ENCODE assay signal across 26 cellular contexts in the genomic region with DNA sequence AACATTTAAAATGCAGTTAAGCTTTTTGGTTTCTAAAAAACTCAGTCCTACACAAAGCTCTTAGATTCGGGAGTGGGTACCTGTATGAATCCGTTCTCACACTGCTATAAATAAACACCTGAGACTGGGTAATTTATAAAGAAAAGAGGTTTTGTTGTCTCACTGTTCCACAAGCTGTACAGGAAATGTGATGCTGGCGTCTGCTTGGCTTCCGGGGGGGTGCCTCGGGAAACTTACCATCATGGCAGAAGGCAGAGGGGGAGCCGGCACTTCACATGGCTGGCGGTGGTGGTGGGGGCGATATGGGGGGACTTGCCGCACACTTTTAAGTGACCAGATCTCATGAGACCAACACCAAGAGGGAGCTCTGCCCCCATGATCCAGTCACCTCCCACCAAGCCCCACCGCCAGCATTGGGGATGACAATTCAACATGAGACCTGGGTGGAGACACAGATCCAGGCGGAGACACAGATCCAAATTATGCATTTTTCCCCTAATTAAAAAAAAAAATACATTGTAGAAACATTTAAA.
"Had no signal": no experiment of that assay in that cellular context is flagged by ENCODE, and none has a peak within 500 bp of the region (broad histone marks: within the 10 kb centered on the region; RNA-seq: fewer than 3 reads in every experiment).

No MANE protein-coding gene starts in this region.

- H2AFZ ChIP-seq: parathyroid adenoma had no signal

- H3K27ac ChIP-seq: esophagus muscularis mucosa, neutrophil, parathyroid adenoma, skin epidermis, tibial artery, VCaP had no signal

- FAIRE-seq: colon, frontal cortex had no signal

- H3K4me1 Mint-ChIP-seq: activated naive CD4-positive, alpha-beta T cell treated with anti-CD3 and anti-CD28 coated beads, Interleukin-2, amount 50 U/mL, for 24 hours; memory B cell; stimulated activated naive CD8-positive, alpha-beta T cell treated with anti-CD3 and anti-CD28 coated beads, Interleukin-15, amount 100 ng/mL, for 72 hours had no signal

- H3K9me3 Mint-ChIP-seq: activated naive CD4-positive, alpha-beta T cell treated with anti-CD3 and anti-CD28 coated beads, Interleukin-2, amount 50 U/mL, for 24 hours; activated T-cell treated with anti-CD3 and anti-CD28 coated beads, Interleukin-2, amount 50 U/mL, for 72 hours; brain; natural killer cell treated with Interleukin-12 subunit alpha and Interleukin-12 subunit beta and Interleukin-15 and Interleukin-18, amount 100 ng/mL, for 72 hours; stimulated activated effector memory CD8-positive, alpha-beta T cell treated with anti-CD3 and anti-CD28 coated beads, Interleukin-12 subunit alpha, Interleukin-12 subunit beta, amount 100 ng/mL, for 72 hours; stimulated activated naive CD8-positive, alpha-beta T cell treated with anti-CD3 and anti-CD28 coated beads, Interleukin-15, amount 100 ng/mL, for 72 hours; T-helper 2 cell treated with Interferon-gamma antibody and Interleukin-4, amounts not matched to agents 5 μg/mL and 100 μg/mL, for 36 hours had no signal

- H3K4me3 ChIP-seq: esophagus muscularis mucosa, skin epidermis, tibial artery had no signal

- H3K36me3 ChIP-seq: neutrophil, tibial artery had no signal

- H3K27me3 Mint-ChIP-seq: brain had no signal

- H3K79me2 ChIP-seq: parathyroid adenoma had no signal

- H3K27ac Mint-ChIP-seq: activated naive CD4-positive, alpha-beta T cell treated with anti-CD3 and anti-CD28 coated beads, Interleukin-2, amount 50 U/mL, for 24 hours; activated T-cell treated with anti-CD3 and anti-CD28 coated beads, Interleukin-2, amount 50 U/mL, for 72 hours; memory B cell; natural killer cell treated with Interleukin-12 subunit alpha and Interleukin-12 subunit beta and Interleukin-15 and Interleukin-18, amount 100 ng/mL, for 72 hours; stimulated activated effector memory CD8-positive, alpha-beta T cell treated with anti-CD3 and anti-CD28 coated beads, Interleukin-12 subunit alpha, Interleukin-12 subunit beta, amount 100 ng/mL, for 72 hours; stimulated activated naive CD8-positive, alpha-beta T cell treated with anti-CD3 and anti-CD28 coated beads, Interleukin-15, amount 100 ng/mL, for 72 hours; T-helper 2 cell treated with Interferon-gamma antibody and Interleukin-4, amounts not matched to agents 5 μg/mL and 100 μg/mL, for 36 hours had no signal

- DNase-seq: activated CD4-positive, alpha-beta T cell treated with anti-CD3 and anti-CD28 coated beads, Interleukin-2, amount 50 U/mL, for 1 hour; activated CD8-positive, alpha-beta memory T cell treated with anti-CD3 and anti-CD28 coated beads for 24 hours; activated CD8-positive, alpha-beta memory T cell treated with anti-CD3 and anti-CD28 coated beads, Interleukin-2, amount 50 U/mL, for 4 hours; activated gamma-delta T cell; activated T-cell treated with anti-CD3 and anti-CD28 coated beads, Interleukin-2, amount 50 U/mL, for 72 hours; aorta; caudate nucleus; hippocampal formation; right cardiac atrium; stimulated activated CD4-positive, alpha-beta T cell treated with anti-CD3 and anti-CD28 coated beads, Interleukin-2, amount 100 ng/mL, for 24 hours; stimulated activated naive CD8-positive, alpha-beta T cell treated with anti-CD3 and anti-CD28 coated beads, Interleukin-15, amount 100 ng/mL, for 72 hours had no signal

- H3K4me1 ChIP-seq: parathyroid adenoma had no signal

- H3K27me3 ChIP-seq: esophagus muscularis mucosa, tibial artery had no signal

- H3K4me3 Mint-ChIP-seq: activated naive CD4-positive, alpha-beta T cell treated with anti-CD3 and anti-CD28 coated beads, Interleukin-2, amount 50 U/mL, for 24 hours; activated T-cell treated with anti-CD3 and anti-CD28 coated beads, Interleukin-2, amount 50 U/mL, for 72 hours; brain; memory B cell; natural killer cell treated with Interleukin-12 subunit alpha and Interleukin-12 subunit beta and Interleukin-15 and Interleukin-18, amount 100 ng/mL, for 72 hours; stimulated activated effector memory CD8-positive, alpha-beta T cell treated with anti-CD3 and anti-CD28 coated beads, Interleukin-12 subunit alpha, Interleukin-12 subunit beta, amount 100 ng/mL, for 72 hours; stimulated activated naive CD8-positive, alpha-beta T cell treated with anti-CD3 and anti-CD28 coated beads, Interleukin-15, amount 100 ng/mL, for 72 hours; T-helper 2 cell treated with Interferon-gamma antibody and Interleukin-4, amounts not matched to agents 5 μg/mL and 100 μg/mL, for 36 hours had no signal

- ATAC-seq: activated CD4-positive, CD25-positive, alpha-beta regulatory T cell treated with anti-CD3 and anti-CD28 coated beads, Interleukin-2, amount 50 U/mL, for 24 hours; activated T-cell treated with anti-CD3 and anti-CD28 coated beads, Interleukin-2, amount 50 U/mL, for 72 hours; natural killer cell treated with Interleukin-12 subunit alpha and Interleukin-12 subunit beta and Interleukin-15 and Interleukin-18, amount 100 ng/mL, for 72 hours; right cardiac atrium; stimulated activated effector memory CD8-positive, alpha-beta T cell treated with anti-CD3 and anti-CD28 coated beads, Interleukin-12 subunit alpha, Interleukin-12 subunit beta, amount 100 ng/mL, for 72 hours; stimulated activated naive CD8-positive, alpha-beta T cell treated with anti-CD3 and anti-CD28 coated beads, Interleukin-15, amount 100 ng/mL, for 72 hours had no signal

- H3K36me3 Mint-ChIP-seq: activated naive CD4-positive, alpha-beta T cell treated with anti-CD3 and anti-CD28 coated beads, Interleukin-2, amount 50 U/mL, for 24 hours; memory B cell; natural killer cell treated with Interleukin-12 subunit alpha and Interleukin-12 subunit beta and Interleukin-15 and Interleukin-18, amount 100 ng/mL, for 72 hours had no signal

- H3K9me3 ChIP-seq: esophagus muscularis mucosa, neutrophil, tibial artery had no signal
